ENCODE assay signal across 16 cellular contexts in genomic region chr15:47964229-47964628, GRCh38.
DNase-seq lines count a peak whose midpoint lies in the region; TF ChIP-seq lines count a peak whose summit lies in the region.
"Had no signal": no experiment of that assay in that cellular context is flagged by ENCODE, and none has a peak within 500 bp of the region (broad histone marks: within the 10 kb centered on the region; RNA-seq: fewer than 3 reads in every experiment).

No MANE protein-coding gene starts in this region.

- peak overlapping the region; percentile 35 for H3K27ac ChIP-seq in neural cell (ENCODE audit: low read length)
- H3K27ac ChIP-seq: A549 had no signal

- H3K9me3 ChIP-seq in neural cell (ENCODE audit: low read length) = no peaks in the 10 kb centered on the region
- H3K9me3 ChIP-seq: A549 had no signal

- H3K4me2 ChIP-seq in neural cell (ENCODE audit: low read length) = no peak overlapping the region
- H3K4me2 ChIP-seq: A549 had no signal

- H3K4me3 ChIP-seq in epithelial cell of esophagus (ENCODE audit: low read length) (no peak overlapping the region), neural cell (ENCODE audit: low read length) (peak overlapping the region; percentile 11)
- H3K4me3 ChIP-seq: A549 had no signal

- TF ChIP-seq EP300 in neural cell (conservative IDR thresholded peaks at IDR 0.05; ENCODE audit: poor library complexity, severe bottlenecking) = peak; percentile 79

- H3K79me2 ChIP-seq in neural cell (replicated peaks; ENCODE audit: insufficient read depth, low read length) = no peaks in the 10 kb centered on the region

- H3K27me3 ChIP-seq in neural cell (ENCODE audit: insufficient read depth, low read depth, low read length) = no peaks in the 10 kb centered on the region

- no peaks in the 10 kb centered on the region for H3K36me3 ChIP-seq in neural cell (ENCODE audit: insufficient read depth, low read length)

- H3K9me2 ChIP-seq in neural cell (ENCODE audit: insufficient read depth, low read length) = no peaks in the 10 kb centered on the region

- no peak for TF ChIP-seq RAD21 in neural cell (conservative IDR thresholded peaks at IDR 0.05)

- H2AFZ ChIP-seq in neural cell (ENCODE audit: low read depth, low read length) = no peak overlapping the region

- TF ChIP-seq CTCF in epithelial cell of esophagus (IDR thresholded peaks at IDR 0.05; ENCODE audit: insufficient read depth, low read depth, low read length, missing control alignments) (no peak), neural cell (IDR thresholded peaks at IDR 0.05; ENCODE audit: poor library complexity, severe bottlenecking) (no peak)

- peak; percentile 26 for DNase-seq in NCI-H146 (lab: John Stamatoyannopoulos, UW)
- peak; percentile 45 for DNase-seq in NCI-H345 treated with DMSO at 0.1 percent for 48 hours (lab: John Stamatoyannopoulos, UW; ENCODE audit: unreplicated experiment)
- DNase-seq in epithelial cell of esophagus (ENCODE audit: low read depth) = peak; percentile 57
- DNase-seq in central memory CD4-positive, alpha-beta T cell = no peak
- DNase-seq in NCI-H2171 treated with DMSO at 0.1 percent for 48 hours (lab: John Stamatoyannopoulos, UW) = no peak
- DNase-seq in HuH-7 (ENCODE audit: low spot score) = no peak
- DNase-seq: CD8-positive, alpha-beta T cell; COR-L47; DMS153; DMS79 treated with DMSO at 0.1 percent for 48 hours; EL; GOT3; HCEC 1CT; HFFc6 had no signal

- no peak overlapping the region for H3K9ac ChIP-seq in neural cell (ENCODE audit: low read length)

- no peaks in the 10 kb centered on the region for H4K20me1 ChIP-seq in neural cell (ENCODE audit: insufficient read depth)

- no peaks in the 10 kb centered on the region for H3F3A ChIP-seq in neural cell (ENCODE audit: insufficient read depth, low read length, poor library complexity, severe bottlenecking)

TF ChIP-seq in neural cell, 6 proteins besides CTCF, POLR2A, EP300 and RAD21:
- no peak for TF ChIP-seq TAF1 (IDR thresholded peaks at IDR 0.05; ENCODE audit: low read depth)
- TF ChIP-seq POLR2AphosphoS5 (IDR thresholded peaks at IDR 0.05) = peak; percentile 73
- no peak for TF ChIP-seq SMC3 (conservative IDR thresholded peaks at IDR 0.05; ENCODE audit: poor library complexity)
- TF ChIP-seq EZH2 (IDR thresholded peaks at IDR 0.05; ENCODE audit: borderline replicate concordance, insufficient read depth, low read length, poor library complexity, severe bottlenecking) = no peak
- TF ChIP-seq MXI1 (conservative IDR thresholded peaks at IDR 0.05; ENCODE audit: poor library complexity, severe bottlenecking) = peak; percentile 63
- TF ChIP-seq REST (IDR thresholded peaks at IDR 0.05; ENCODE audit: borderline replicate concordance) = no peak
TF ChIP-seq in neural cell: peak in this region for 2.

Comparison
In these comparisons a context has a peak if more than half of its experiments do, and no peak if none do; other contexts are left out.
1. DNase-seq: peak in NCI-H146 (single experiment), NCI-H345 treated with DMSO at 0.1 percent for 48 hours (single experiment) and epithelial cell of esophagus (single experiment); none in central memory CD4-positive, alpha-beta T cell (single experiment), NCI-H2171 treated with DMSO at 0.1 percent for 48 hours (single experiment) and HuH-7 (single experiment).